Comparison of ENCODE assay signal across 1 cellular context in the genomic region with DNA sequence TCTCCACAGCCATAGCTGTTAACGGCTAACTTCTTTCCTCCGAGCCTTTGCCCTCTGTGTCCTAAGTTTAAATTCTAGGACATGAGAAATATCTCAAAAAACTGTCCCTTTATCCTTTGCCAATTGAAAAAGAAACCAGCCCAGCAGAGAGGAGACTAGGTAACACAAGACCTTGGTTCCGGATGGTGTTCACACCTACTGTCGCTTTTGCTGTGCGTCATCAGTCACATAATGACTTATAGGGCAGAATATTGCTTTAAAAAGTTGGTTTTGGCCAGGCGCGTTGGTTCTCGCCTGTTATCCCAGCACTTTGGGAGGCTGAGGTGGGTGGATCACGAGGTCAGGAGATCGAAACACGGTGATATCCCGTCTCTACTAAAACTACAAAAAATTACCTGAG.
TF ChIP-seq lines count a peak whose summit lies in the region.

No MANE protein-coding gene starts in this region.

TF ChIP-seq in GM23338, 12 proteins besides CTCF, POLR2A, EP300 and RAD21 (continued from another document):
- TF ChIP-seq, protein P1, sequence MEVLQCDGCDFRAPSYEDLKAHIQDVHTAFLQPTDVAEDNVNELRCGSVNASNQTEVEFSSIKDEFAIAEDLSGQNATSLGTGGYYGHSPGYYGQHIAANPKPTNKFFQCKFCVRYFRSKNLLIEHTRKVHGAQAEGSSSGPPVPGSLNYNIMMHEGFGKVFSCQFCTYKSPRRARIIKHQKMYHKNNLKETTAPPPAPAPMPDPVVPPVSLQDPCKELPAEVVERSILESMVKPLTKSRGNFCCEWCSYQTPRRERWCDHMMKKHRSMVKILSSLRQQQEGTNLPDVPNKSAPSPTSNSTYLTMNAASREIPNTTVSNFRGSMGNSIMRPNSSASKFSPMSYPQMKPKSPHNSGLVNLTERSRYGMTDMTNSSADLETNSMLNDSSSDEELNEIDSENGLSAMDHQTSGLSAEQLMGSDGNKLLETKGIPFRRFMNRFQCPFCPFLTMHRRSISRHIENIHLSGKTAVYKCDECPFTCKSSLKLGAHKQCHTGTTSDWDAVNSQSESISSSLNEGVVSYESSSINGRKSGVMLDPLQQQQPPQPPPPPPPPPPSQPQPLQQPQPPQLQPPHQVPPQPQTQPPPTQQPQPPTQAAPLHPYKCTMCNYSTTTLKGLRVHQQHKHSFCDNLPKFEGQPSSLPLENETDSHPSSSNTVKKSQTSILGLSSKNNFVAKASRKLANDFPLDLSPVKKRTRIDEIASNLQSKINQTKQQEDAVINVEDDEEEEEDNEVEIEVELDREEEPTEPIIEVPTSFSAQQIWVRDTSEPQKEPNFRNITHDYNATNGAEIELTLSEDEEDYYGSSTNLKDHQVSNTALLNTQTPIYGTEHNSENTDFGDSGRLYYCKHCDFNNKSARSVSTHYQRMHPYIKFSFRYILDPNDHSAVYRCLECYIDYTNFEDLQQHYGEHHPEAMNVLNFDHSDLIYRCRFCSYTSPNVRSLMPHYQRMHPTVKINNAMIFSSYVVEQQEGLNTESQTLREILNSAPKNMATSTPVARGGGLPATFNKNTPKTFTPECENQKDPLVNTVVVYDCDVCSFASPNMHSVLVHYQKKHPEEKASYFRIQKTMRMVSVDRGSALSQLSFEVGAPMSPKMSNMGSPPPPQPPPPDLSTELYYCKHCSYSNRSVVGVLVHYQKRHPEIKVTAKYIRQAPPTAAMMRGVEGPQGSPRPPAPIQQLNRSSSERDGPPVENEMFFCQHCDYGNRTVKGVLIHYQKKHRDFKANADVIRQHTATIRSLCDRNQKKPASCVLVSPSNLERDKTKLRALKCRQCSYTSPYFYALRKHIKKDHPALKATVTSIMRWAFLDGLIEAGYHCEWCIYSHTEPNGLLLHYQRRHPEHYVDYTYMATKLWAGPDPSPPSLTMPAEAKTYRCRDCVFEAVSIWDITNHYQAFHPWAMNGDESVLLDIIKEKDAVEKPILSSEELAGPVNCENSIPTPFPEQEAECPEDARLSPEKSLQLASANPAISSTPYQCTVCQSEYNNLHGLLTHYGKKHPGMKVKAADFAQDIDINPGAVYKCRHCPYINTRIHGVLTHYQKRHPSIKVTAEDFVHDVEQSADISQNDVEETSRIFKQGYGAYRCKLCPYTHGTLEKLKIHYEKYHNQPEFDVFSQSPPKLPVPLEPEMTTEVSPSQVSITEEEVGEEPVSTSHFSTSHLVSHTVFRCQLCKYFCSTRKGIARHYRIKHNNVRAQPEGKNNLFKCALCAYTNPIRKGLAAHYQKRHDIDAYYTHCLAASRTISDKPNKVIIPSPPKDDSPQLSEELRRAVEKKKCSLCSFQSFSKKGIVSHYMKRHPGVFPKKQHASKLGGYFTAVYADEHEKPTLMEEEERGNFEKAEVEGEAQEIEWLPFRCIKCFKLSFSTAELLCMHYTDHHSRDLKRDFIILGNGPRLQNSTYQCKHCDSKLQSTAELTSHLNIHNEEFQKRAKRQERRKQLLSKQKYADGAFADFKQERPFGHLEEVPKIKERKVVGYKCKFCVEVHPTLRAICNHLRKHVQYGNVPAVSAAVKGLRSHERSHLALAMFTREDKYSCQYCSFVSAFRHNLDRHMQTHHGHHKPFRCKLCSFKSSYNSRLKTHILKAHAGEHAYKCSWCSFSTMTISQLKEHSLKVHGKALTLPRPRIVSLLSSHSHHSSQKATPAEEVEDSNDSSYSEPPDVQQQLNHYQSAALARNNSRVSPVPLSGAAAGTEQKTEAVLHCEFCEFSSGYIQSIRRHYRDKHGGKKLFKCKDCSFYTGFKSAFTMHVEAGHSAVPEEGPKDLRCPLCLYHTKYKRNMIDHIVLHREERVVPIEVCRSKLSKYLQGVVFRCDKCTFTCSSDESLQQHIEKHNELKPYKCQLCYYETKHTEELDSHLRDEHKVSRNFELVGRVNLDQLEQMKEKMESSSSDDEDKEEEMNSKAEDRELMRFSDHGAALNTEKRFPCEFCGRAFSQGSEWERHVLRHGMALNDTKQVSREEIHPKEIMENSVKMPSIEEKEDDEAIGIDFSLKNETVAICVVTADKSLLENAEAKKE (CRISPR knock-in tag; IDR thresholded peaks at IDR 0.05) = no peak
- TF ChIP-seq NANOG (IDR thresholded peaks at IDR 0.05; ENCODE audit: borderline replicate concordance) = no peak
- TF ChIP-seq, protein P2, sequence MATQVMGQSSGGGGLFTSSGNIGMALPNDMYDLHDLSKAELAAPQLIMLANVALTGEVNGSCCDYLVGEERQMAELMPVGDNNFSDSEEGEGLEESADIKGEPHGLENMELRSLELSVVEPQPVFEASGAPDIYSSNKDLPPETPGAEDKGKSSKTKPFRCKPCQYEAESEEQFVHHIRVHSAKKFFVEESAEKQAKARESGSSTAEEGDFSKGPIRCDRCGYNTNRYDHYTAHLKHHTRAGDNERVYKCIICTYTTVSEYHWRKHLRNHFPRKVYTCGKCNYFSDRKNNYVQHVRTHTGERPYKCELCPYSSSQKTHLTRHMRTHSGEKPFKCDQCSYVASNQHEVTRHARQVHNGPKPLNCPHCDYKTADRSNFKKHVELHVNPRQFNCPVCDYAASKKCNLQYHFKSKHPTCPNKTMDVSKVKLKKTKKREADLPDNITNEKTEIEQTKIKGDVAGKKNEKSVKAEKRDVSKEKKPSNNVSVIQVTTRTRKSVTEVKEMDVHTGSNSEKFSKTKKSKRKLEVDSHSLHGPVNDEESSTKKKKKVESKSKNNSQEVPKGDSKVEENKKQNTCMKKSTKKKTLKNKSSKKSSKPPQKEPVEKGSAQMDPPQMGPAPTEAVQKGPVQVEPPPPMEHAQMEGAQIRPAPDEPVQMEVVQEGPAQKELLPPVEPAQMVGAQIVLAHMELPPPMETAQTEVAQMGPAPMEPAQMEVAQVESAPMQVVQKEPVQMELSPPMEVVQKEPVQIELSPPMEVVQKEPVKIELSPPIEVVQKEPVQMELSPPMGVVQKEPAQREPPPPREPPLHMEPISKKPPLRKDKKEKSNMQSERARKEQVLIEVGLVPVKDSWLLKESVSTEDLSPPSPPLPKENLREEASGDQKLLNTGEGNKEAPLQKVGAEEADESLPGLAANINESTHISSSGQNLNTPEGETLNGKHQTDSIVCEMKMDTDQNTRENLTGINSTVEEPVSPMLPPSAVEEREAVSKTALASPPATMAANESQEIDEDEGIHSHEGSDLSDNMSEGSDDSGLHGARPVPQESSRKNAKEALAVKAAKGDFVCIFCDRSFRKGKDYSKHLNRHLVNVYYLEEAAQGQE (IDR thresholded peaks at IDR 0.05; ENCODE audit: unreplicated experiment) = no peak
TF ChIP-seq in GM23338: peak in this region for 0.
